ENCODE assay signal across 8 cellular contexts in the genomic region with DNA sequence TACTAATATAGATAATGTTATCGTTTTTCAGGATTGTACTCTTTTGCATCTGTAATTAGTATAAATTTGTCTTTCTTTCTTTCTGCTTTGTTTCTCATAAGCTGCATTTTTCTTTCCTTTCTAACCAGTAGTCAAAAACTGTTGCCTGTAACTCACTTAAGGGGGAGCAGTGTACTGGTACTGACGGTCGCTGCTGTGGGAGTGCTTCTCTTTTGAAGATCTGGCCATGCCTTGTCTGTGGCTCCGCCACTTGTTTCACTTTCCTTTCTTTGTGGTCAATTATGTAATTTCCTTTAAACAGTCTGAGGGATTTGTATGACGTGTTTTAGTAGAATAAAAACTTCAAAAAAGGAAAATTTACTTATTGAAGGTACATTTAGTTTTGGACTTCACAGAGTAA. TPM values are rescaled to one million over a fixed set of nuclear protein-coding genes. Genes with fewer than 3 reads are reported as not detected.
DNase-seq lines count a peak whose midpoint lies in the region; ATAC-seq and TF ChIP-seq lines count a peak whose summit lies in the region.

No MANE protein-coding gene starts in this region.

- H3K4me2 ChIP-seq in OCI-LY7 (ENCODE audit: low read length) (no peak overlapping the region; the same call in 1 of the 2 replicates), neuronal stem cell (ENCODE audit: insufficient read depth, low read length, poor library complexity, severe bottlenecking) (no peak overlapping the region)

- peaks cover 95% of the 10 kb centered on the region for H3K36me3 ChIP-seq in OCI-LY7 (ENCODE audit: insufficient read depth, low read length)
- no peaks in the 10 kb centered on the region for H3K36me3 ChIP-seq in ovary
- peaks cover 19 to 98% of the 10 kb centered on the region in 2 donors for H3K36me3 ChIP-seq in neuronal stem cell (replicated peaks in 1 of 2; ENCODE audit: control insufficient read depth in 2 of 2, insufficient read depth in 2 of 2, low read length in 2 of 2)

- 37 to 59% (median 38%) methylated on average over 5 of the region's 5 CpGs for WGBS in ovary, 3 donors
- no CpG with 5 or more reads among the region's 5 CpGs for WGBS in neuronal stem cell (ENCODE audit: extremely low coverage in 2 of 2, insufficient read length in 2 of 2, insufficient replicate concordance in 1 of 2), 2 donors

- H3K23ac ChIP-seq in neuronal stem cell (ENCODE audit: low read depth, low read length, poor library complexity): no peak overlapping the region

- TF ChIP-seq EP300 in ovary (IDR thresholded peaks at IDR 0.05): no peak

- no peaks in the 10 kb centered on the region for H3K9me2 ChIP-seq in OCI-LY7 (ENCODE audit: insufficient read depth, low read length)

- no peak overlapping the region for H3K4me3 ChIP-seq in GM12875 (ENCODE audit: low read depth, low read length)
- no peak overlapping the region for H3K4me3 ChIP-seq in OCI-LY7 (ENCODE audit: low read depth, low read length, poor library complexity, severe bottlenecking)
- H3K4me3 ChIP-seq in ovary: no peak overlapping the region
- H3K4me3 ChIP-seq in neuronal stem cell (ENCODE audit: low read length in 2 of 2): no peak overlapping the region

- no peak for TF ChIP-seq POLR2A in ovary (IDR thresholded peaks at IDR 0.05)

- H2BK12ac ChIP-seq in neuronal stem cell (ENCODE audit: low read length): no peak overlapping the region

- H4K91ac ChIP-seq in neuronal stem cell (ENCODE audit: low read depth, low read length, poor library complexity): no peak overlapping the region

- H3K4ac ChIP-seq in neuronal stem cell (ENCODE audit: low read length): no peak overlapping the region

- TF ChIP-seq CTCF in GM12875 (IDR thresholded peaks at IDR 0.05; ENCODE audit: borderline replicate concordance, insufficient read depth, low read depth, low read length) (0 out of 2 replicates have a peak, but pooled peaks have one; percentile 20), OCI-LY7 (conservative IDR thresholded peaks at IDR 0.05; ENCODE audit: low read length) (0 out of 2 replicates have a peak, but pooled peaks have one; percentile 24), ovary (IDR thresholded peaks at IDR 0.05) (no peak)

- DNase-seq in OCI-LY7 (ENCODE audit: low spot score) (peak; percentile 8), naive B cell (peak; percentile 71), ovary (no peak), neuronal stem cell (ENCODE audit: low spot score) (no peak), NCI-H1092 treated with DMSO at 0.1 percent for 48 hours (lab: John Stamatoyannopoulos, UW) (no peak)
- peak; percentile 57 for DNase-seq in activated gamma-delta T cell treated with anti-CD3 and anti-CD28 coated beads, Interleukin-2, amount 50 U/mL, for 16 hours (ENCODE audit: low read depth)

- H2AK5ac ChIP-seq in neuronal stem cell (ENCODE audit: low read depth, low read length): no peak overlapping the region

- POLR2A ChIA-PET in OCI-LY7 (lab: Charles Lee): interaction anchor here (0.6 to 1.0 kb wide), 2 partner anchors 28 to 319 kb away, joined by 3 read pairs; no protein-coding TSS in a partner anchor

- H2BK15ac ChIP-seq in neuronal stem cell (ENCODE audit: low read length): no peak overlapping the region

- H3K36me3 Mint-ChIP-seq in naive B cell: peaks cover 23 to 55% of the 10 kb centered on the region in 2 donors

- H2AFZ ChIP-seq in OCI-LY7 (ENCODE audit: low read length): no peak overlapping the region
- H2AFZ ChIP-seq in neuronal stem cell (ENCODE audit: low read length): no peak overlapping the region

- H3K9me3 ChIP-seq in OCI-LY7 (ENCODE audit: low read length): no peaks in the 10 kb centered on the region
- H3K9me3 ChIP-seq in ovary: no peaks in the 10 kb centered on the region
- no peaks in the 10 kb centered on the region for H3K9me3 ChIP-seq in neuronal stem cell (replicated peaks in 1 of 2; ENCODE audit: control insufficient read depth in 2 of 2, insufficient read depth in 1 of 2, low read depth in 1 of 2, low read length in 2 of 2)

- H3K9ac ChIP-seq in neuronal stem cell (ENCODE audit: low read depth, low read length, poor library complexity): no peak overlapping the region

- no peak overlapping the region for H4K8ac ChIP-seq in neuronal stem cell (ENCODE audit: low read depth, low read length)

- no peak overlapping the region for H3K14ac ChIP-seq in neuronal stem cell (ENCODE audit: low read length)

- no peak overlapping the region for H2BK5ac ChIP-seq in neuronal stem cell (ENCODE audit: low read length)

- no peaks in the 10 kb centered on the region for H3K9me3 Mint-ChIP-seq in naive B cell

- H3K27ac ChIP-seq in OCI-LY7 (ENCODE audit: low read depth, low read length, poor library complexity, severe bottlenecking): no peak overlapping the region
- no peak overlapping the region for H3K27ac ChIP-seq in ovary
- no peak overlapping the region for H3K27ac ChIP-seq in neuronal stem cell (replicated peaks; ENCODE audit: low read length)

- ATAC-seq in HG02678 (IDR thresholded peaks at IDR 0.05; ENCODE audit: unreplicated experiment) (peak; percentile 96), naive B cell (ENCODE audit: low read depth in 2 of 2) (peak; percentile 100)

- intact Hi-C loops in OCI-LY7 (cut with micrococcal nuclease; ENCODE audit: unreplicated experiment) (loop anchor here (10.0 kb wide), 1 partner anchor 430 kb away; no protein-coding TSS in a partner anchor), ovary (cut with DNase I) (no loop called here)

- no TSS peak for BruUV-seq in OCI-LY7 (replicated peaks; lab: Mats Ljungman, UMichigan)

- CTCF ChIA-PET in OCI-LY7 (lab: Charles Lee; ENCODE audit: unreplicated experiment): interaction anchor here (0.5 kb wide), 1 partner anchor 49 kb away, joined by 3 read pairs; no protein-coding TSS in a partner anchor

- H3K79me1 ChIP-seq in neuronal stem cell (ENCODE audit: low read depth, low read length): no peaks in the 10 kb centered on the region

- H3K27me3 ChIP-seq in ovary (no peaks in the 10 kb centered on the region), neuronal stem cell (ENCODE audit: control insufficient read depth in 3 of 3, insufficient read depth in 3 of 3, low read depth in 1 of 3, low read length in 3 of 3) (no peaks in the 10 kb centered on the region)

- H3K27me3 Mint-ChIP-seq in naive B cell: no peaks in the 10 kb centered on the region

- peak overlapping the region in 6 of 8 donors; percentile 9 to 85 (median 43) for H3K4me3 Mint-ChIP-seq in naive B cell

- H4K20me1 ChIP-seq in OCI-LY7 (ENCODE audit: insufficient read depth, low read length): no peaks in the 10 kb centered on the region

- H3K4me1 Mint-ChIP-seq in naive B cell: peaks cover 26 to 35% (median 28%) of the 10 kb centered on the region in 3 donors

- H3K4me1 ChIP-seq in OCI-LY7 (ENCODE audit: insufficient read depth, low read length, poor library complexity, severe bottlenecking) (no peaks in the 10 kb centered on the region), ovary (ENCODE audit: insufficient read depth) (no peaks in the 10 kb centered on the region), neuronal stem cell (ENCODE audit: control insufficient read depth in 2 of 2, insufficient read depth in 1 of 2, low read depth in 1 of 2, low read length in 2 of 2) (no peaks in the 10 kb centered on the region)

- no peak overlapping the region for H3K18ac ChIP-seq in neuronal stem cell (ENCODE audit: low read length)

- H3K27ac Mint-ChIP-seq in naive B cell: peak overlapping the region; percentile 91 to 99 (median 98)

- H3K79me2 ChIP-seq in OCI-LY7 (ENCODE audit: insufficient read depth, low read depth, low read length): no peaks in the 10 kb centered on the region

- H2BK120ac ChIP-seq in neuronal stem cell (ENCODE audit: low read depth, low read length): no peak overlapping the region

RNA-seq across cellular contexts. Expression of a gene that starts 37.0 kb away (rescaled TPM):
- total RNA-seq in OCI-LY7 (2014; rRNA removed; shearing (Covaris generic)): 23.5 and 30.7 TPM in 2 replicates
- total RNA-seq in OCI-LY7 (2022) (56.5 and 57.1 TPM in 2 replicates), ovary (10 to 100 TPM; 34.2 to 64.0 (median 59.5) TPM)
- polyA plus RNA-seq in naive B cell (ENCODE audit: low read depth in 6 of 6) (10 to 100 TPM; 32.0 to 76.7 (median 53.0) TPM), ovary (10 to 100 TPM; 31.9 to 50.9 TPM)
- 33.3 TPM for polyA plus RNA-seq in neuronal stem cell (2013, experiment 1 of 2)
- polyA plus RNA-seq in neuronal stem cell (2013, experiment 2 of 2): 30.7 TPM

RNA-seq across cellular contexts. Expression of a gene that starts 57.4 kb away (rescaled TPM):
- total RNA-seq in OCI-LY7 (2014; rRNA removed; shearing (Covaris generic)): 6.6 and 9.0 TPM in 2 replicates
- 24.0 and 24.1 TPM in 2 replicates for total RNA-seq in OCI-LY7 (2022)
- 100 to 1,000 TPM in 2 of 6 donors, 10 to 100 TPM in 4; 78.6 to 104 (median 82.1) TPM for polyA plus RNA-seq in naive B cell (ENCODE audit: low read depth in 6 of 6)
- total RNA-seq in ovary: 10 to 100 TPM; 28.8 to 67.2 (median 54.8) TPM
- polyA plus RNA-seq in ovary: 10 to 100 TPM; 38.4 to 65.0 TPM
- 89.7 TPM for polyA plus RNA-seq in neuronal stem cell (2013, experiment 1 of 2)
- 88.7 TPM for polyA plus RNA-seq in neuronal stem cell (2013, experiment 2 of 2)

RNA-seq across cellular contexts. Expression of a gene that starts 57.5 kb away (rescaled TPM):
- 21.4 and 22.3 TPM in 2 replicates for total RNA-seq in OCI-LY7 (2014; rRNA removed; shearing (Covaris generic))
- 34.0 and 37.9 TPM in 2 replicates for total RNA-seq in OCI-LY7 (2022)
- 10 to 100 TPM; 12.1 to 19.0 (median 14.7) TPM for polyA plus RNA-seq in naive B cell (ENCODE audit: low read depth in 6 of 6)
- 10 to 100 TPM; 24.2 to 42.3 (median 29.5) TPM for total RNA-seq in ovary
- 10 to 100 TPM; 13.8 to 21.8 TPM for polyA plus RNA-seq in ovary
- polyA plus RNA-seq in neuronal stem cell (2013, experiment 1 of 2): 17.0 TPM
- 18.2 TPM for polyA plus RNA-seq in neuronal stem cell (2013, experiment 2 of 2)

Comparison
In these comparisons a context has a peak if more than half of its experiments do, and no peak if none do; other contexts are left out.
1. CTCF ChIP-seq: peak in GM12875 (single experiment) and OCI-LY7 (single experiment); none in ovary (0 of 3).
2. DNase-seq: peak in OCI-LY7 (single experiment), activated gamma-delta T cell treated with anti-CD3 and anti-CD28 coated beads, Interleukin-2, amount 50 U/mL, for 16 hours (single experiment) and naive B cell (single experiment); none in ovary (0 of 5), neuronal stem cell (single experiment) and NCI-H1092 treated with DMSO at 0.1 percent for 48 hours (single experiment).